18 cellular contexts compared by ENCODE assay signal in the genomic region with DNA sequence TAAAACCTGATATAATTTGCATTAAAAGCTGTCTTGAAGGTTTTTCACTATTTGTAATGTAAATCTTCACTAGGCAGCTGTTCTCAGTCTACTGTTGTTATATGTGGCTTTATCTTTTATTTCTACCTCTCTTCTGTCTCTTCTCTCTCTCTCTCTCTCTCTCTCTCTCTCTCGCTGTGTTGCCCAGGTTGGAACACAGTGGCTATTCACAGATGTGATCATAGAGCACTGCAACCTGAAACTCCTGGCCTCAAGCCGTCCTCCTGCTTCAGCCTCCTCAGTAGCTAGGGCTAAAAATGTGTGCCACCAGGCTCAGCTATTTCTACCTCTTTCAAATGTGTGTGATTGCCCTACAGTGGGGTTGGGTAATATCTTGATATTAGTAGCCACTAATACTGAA. TPM values are rescaled to one million over a fixed set of nuclear protein-coding genes. Genes with fewer than 3 reads are reported as not detected.
DNase-seq lines count a peak whose midpoint lies in the region; ATAC-seq and TF ChIP-seq lines count a peak whose summit lies in the region.
"Had no signal": no experiment of that assay in that cellular context is flagged by ENCODE, and none has a peak within 500 bp of the region (broad histone marks: within the 10 kb centered on the region; RNA-seq: fewer than 3 reads in every experiment).

No MANE protein-coding gene starts in this region.

- H3F3A ChIP-seq in DOHH2 (ENCODE audit: control insufficient read depth, insufficient read depth): no peaks in the 10 kb centered on the region

- H3K4me1 Mint-ChIP-seq in activated CD4-positive, alpha-beta memory T cell treated with anti-CD3 and anti-CD28 coated beads, Interleukin-2, amount 10 ng/mL, durations not matched to agents 7 days and 5 days: peaks cover 57% of the 10 kb centered on the region
- H3K4me1 Mint-ChIP-seq in naive thymus-derived CD8-positive, alpha-beta T cell: peaks cover 32 to 61% (median 59%) of the 10 kb centered on the region in 4 donors

- no peak overlapping the region for H3K4me3 ChIP-seq in DOHH2 (ENCODE audit: low read length)
- H3K4me3 ChIP-seq in WERI-Rb-1 (ENCODE audit: low read depth, low read length): no peak overlapping the region
- H3K4me3 ChIP-seq: gastroesophageal sphincter, neural progenitor cell, Peyer's patch had no signal

- H3K36me3 ChIP-seq in DOHH2 (ENCODE audit: control insufficient read depth, low read length): peaks cover 32% of the 10 kb centered on the region
- no peaks in the 10 kb centered on the region for H3K36me3 ChIP-seq in WERI-Rb-1
- H3K36me3 ChIP-seq: gastroesophageal sphincter, neural progenitor cell, Peyer's patch had no signal

- H3K36me3 Mint-ChIP-seq in activated CD4-positive, alpha-beta memory T cell treated with anti-CD3 and anti-CD28 coated beads, Interleukin-2, amount 10 ng/mL, durations not matched to agents 7 days and 5 days (ENCODE audit: low read depth): peaks cover 47% of the 10 kb centered on the region
- H3K36me3 Mint-ChIP-seq in naive thymus-derived CD8-positive, alpha-beta T cell: peaks cover 13 to 43% (median 29%) of the 10 kb centered on the region in 3 donors

- no peaks in the 10 kb centered on the region for H3K9me2 ChIP-seq in DOHH2 (replicated peaks; ENCODE audit: control insufficient read depth, low read length)

- intact Hi-C loops in sciatic nerve (cut with DNase I): no loop called here

- H3K9me3 ChIP-seq in DOHH2 (ENCODE audit: control insufficient read depth, insufficient read depth, low read length): no peaks in the 10 kb centered on the region
- H3K9me3 ChIP-seq in WERI-Rb-1 (ENCODE audit: severe bottlenecking): no peaks in the 10 kb centered on the region
- H3K9me3 ChIP-seq: Peyer's patch had no signal

- ATAC-seq in GM21390 (IDR thresholded peaks at IDR 0.05; ENCODE audit: unreplicated experiment): peak; percentile 46
- ATAC-seq in naive thymus-derived CD8-positive, alpha-beta T cell: no peak
- ATAC-seq in sciatic nerve: no peak
- no peak for ATAC-seq in GM18519 (IDR thresholded peaks at IDR 0.05; ENCODE audit: low FRiP score, unreplicated experiment)
- ATAC-seq: gastroesophageal sphincter had no signal

- peaks cover 96% of the 10 kb centered on the region for H3K79me2 ChIP-seq in DOHH2 (ENCODE audit: control insufficient read depth, low read length)

- no peak overlapping the region for H3K4me3 Mint-ChIP-seq in activated CD4-positive, alpha-beta memory T cell treated with anti-CD3 and anti-CD28 coated beads, Interleukin-2, amount 10 ng/mL, durations not matched to agents 7 days and 5 days
- H3K4me3 Mint-ChIP-seq in naive thymus-derived CD8-positive, alpha-beta T cell: peak overlapping the region in 3 of 10 donors; percentile 21 to 38 (median 26)
- H3K4me3 Mint-ChIP-seq: activated CD4-positive, alpha-beta T cell treated with anti-CD3 and anti-CD28 coated beads for 36 hours; neural progenitor cell had no signal

- no peak for DNase-seq in activated CD4-positive, alpha-beta memory T cell treated with anti-CD3 and anti-CD28 coated beads, Interleukin-2, amount 10 ng/mL, durations not matched to agents 7 days and 5 days
- no peak for DNase-seq in naive thymus-derived CD8-positive, alpha-beta T cell
- no peak for DNase-seq in WERI-Rb-1
- DNase-seq in sciatic nerve (ENCODE audit: low spot score): no peak
- DNase-seq: activated CD4-positive, alpha-beta T cell treated with anti-CD3 and anti-CD28 coated beads for 36 hours; C1 segment of cervical spinal cord; DMS53; KG1; NCI-H1105 treated with DMSO at 0.1 percent for 48 hours; NCI-H2171; Peyer's patch; stimulated activated CD4-positive, alpha-beta T cell treated with anti-CD3 and anti-CD28 coated beads, Interleukin-1b, Interleukin-23, amount 100 ng/mL, for 48 hours; SW 1271 had no signal

- no peaks in the 10 kb centered on the region for H4K20me1 ChIP-seq in DOHH2 (ENCODE audit: control insufficient read depth, insufficient read depth, low read depth, low read length)

- CTCF ChIA-PET in activated CD4-positive, alpha-beta memory T cell treated with anti-CD3 and anti-CD28 coated beads, Interleukin-2, amount 10 ng/mL, durations not matched to agents 7 days and 5 days (lab: Charles Lee): interaction anchor here (0.6 to 1.2 kb wide), 2 partner anchors 13 to 18 kb away, joined by 3 to 4 read pairs; no protein-coding TSS in a partner anchor

- H3K27ac ChIP-seq in DOHH2 (ENCODE audit: low read depth, low read length) (no peak overlapping the region), WERI-Rb-1 (no peak overlapping the region)
- H3K27ac ChIP-seq: gastroesophageal sphincter, Peyer's patch had no signal

- H3K27ac Mint-ChIP-seq in activated CD4-positive, alpha-beta memory T cell treated with anti-CD3 and anti-CD28 coated beads, Interleukin-2, amount 10 ng/mL, durations not matched to agents 7 days and 5 days: peak overlapping the region; percentile 41
- H3K27ac Mint-ChIP-seq in naive thymus-derived CD8-positive, alpha-beta T cell: peak overlapping the region in 7 of 10 donors; percentile 22 to 76 (median 70)
- H3K27ac Mint-ChIP-seq: activated CD4-positive, alpha-beta T cell treated with anti-CD3 and anti-CD28 coated beads for 36 hours; neural progenitor cell had no signal

- no peaks in the 10 kb centered on the region for H3K9me3 Mint-ChIP-seq in activated CD4-positive, alpha-beta memory T cell treated with anti-CD3 and anti-CD28 coated beads, Interleukin-2, amount 10 ng/mL, durations not matched to agents 7 days and 5 days
- peaks cover 0 to 3% (median 0%) of the 10 kb centered on the region in 9 donors for H3K9me3 Mint-ChIP-seq in naive thymus-derived CD8-positive, alpha-beta T cell

- H3K4me2 ChIP-seq in DOHH2 (ENCODE audit: low read length): peak overlapping the region; percentile 7; the same call in 1 of the 2 replicates
- H3K4me2 ChIP-seq: neural progenitor cell had no signal

- H3K4me1 ChIP-seq in DOHH2 (ENCODE audit: control insufficient read depth, low read length): peaks cover 49% of the 10 kb centered on the region
- H3K4me1 ChIP-seq: Peyer's patch had no signal

- POLR2A ChIA-PET in activated CD4-positive, alpha-beta memory T cell treated with anti-CD3 and anti-CD28 coated beads, Interleukin-2, amount 10 ng/mL, durations not matched to agents 7 days and 5 days (lab: Charles Lee): interaction anchor here (0.9 kb wide), 1 partner anchor 20 kb away, joined by 4 read pairs; no protein-coding TSS in a partner anchor
- POLR2A ChIA-PET in naive thymus-derived CD8-positive, alpha-beta T cell (lab: Charles Lee): interaction anchor here (0.7 kb wide), 1 partner anchor 42 kb away, joined by 4 read pairs; no protein-coding TSS in a partner anchor

- no peaks in the 10 kb centered on the region for H3K27me3 Mint-ChIP-seq in activated CD4-positive, alpha-beta memory T cell treated with anti-CD3 and anti-CD28 coated beads, Interleukin-2, amount 10 ng/mL, durations not matched to agents 7 days and 5 days
- no peaks in the 10 kb centered on the region for H3K27me3 Mint-ChIP-seq in naive thymus-derived CD8-positive, alpha-beta T cell
- H3K27me3 Mint-ChIP-seq: activated CD4-positive, alpha-beta T cell treated with anti-CD3 and anti-CD28 coated beads for 36 hours had no signal

- H3K27me3 ChIP-seq in DOHH2 (ENCODE audit: control insufficient read depth, low read length) (no peaks in the 10 kb centered on the region), WERI-Rb-1 (ENCODE audit: insufficient read depth, low read depth, severe bottlenecking) (no peaks in the 10 kb centered on the region)
- H3K27me3 ChIP-seq: gastroesophageal sphincter, neural progenitor cell, Peyer's patch had no signal

- TF ChIP-seq CTCF in DOHH2 (IDR thresholded peaks at IDR 0.05; ENCODE audit: low read depth, low read length, poor library complexity, severe bottlenecking) (no peak), WERI-Rb-1 (IDR thresholded peaks at IDR 0.05; ENCODE audit: low read depth, low read length) (no peak)

RNA-seq across cellular contexts. Expression of a gene that starts 21.1 kb away (rescaled TPM):
- 10 to 100 TPM; 85.0 to 85.5 TPM for total RNA-seq in activated CD4-positive, alpha-beta memory T cell treated with anti-CD3 and anti-CD28 coated beads, Interleukin-2, amount 10 ng/mL, durations not matched to agents 7 days and 5 days
- total RNA-seq in naive thymus-derived CD8-positive, alpha-beta T cell: 10 to 100 TPM; 46.9 to 51.2 TPM
- 10 to 100 TPM; 10.0 to 15.2 (median 10.4) TPM for polyA plus RNA-seq in naive thymus-derived CD8-positive, alpha-beta T cell
- total RNA-seq in sciatic nerve: 149 TPM
